ENCODE assay signal across 23 cellular contexts in the genomic region with DNA sequence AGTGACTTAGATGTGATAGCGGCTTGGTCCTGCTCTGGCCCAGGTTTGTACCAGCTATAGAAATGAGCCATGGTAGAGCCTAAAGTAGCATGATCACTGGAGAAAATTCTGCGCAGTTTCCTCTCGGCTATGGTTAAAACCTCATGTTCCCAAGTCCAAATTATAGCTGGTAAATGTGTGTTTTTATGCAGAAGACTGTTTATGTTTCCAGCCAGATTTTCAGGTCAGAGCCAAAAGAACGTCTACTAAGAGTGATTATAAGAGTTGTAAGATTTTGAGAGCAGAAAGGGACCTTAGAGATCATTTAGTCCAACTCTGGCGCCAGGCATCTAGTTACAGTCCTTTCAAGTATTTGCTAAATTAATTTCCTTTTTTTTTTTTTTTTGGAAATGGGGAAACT.
"Had no signal": no experiment of that assay in that cellular context is flagged by ENCODE, and none has a peak within 500 bp of the region (broad histone marks: within the 10 kb centered on the region; RNA-seq: fewer than 3 reads in every experiment).

No MANE protein-coding gene starts in this region.

- H3K27me3 ChIP-seq: breast epithelium had no signal

- ATAC-seq: activated T-helper 17 cell treated with anti-CD3 and anti-CD28 coated beads, Interleukin-2, amount 50 U/mL, for 72 hours had no signal

- H2AFZ ChIP-seq: PC-9 had no signal

- H3K9me3 ChIP-seq: breast epithelium had no signal

- H3K27ac ChIP-seq: breast epithelium, PC-9 had no signal

- H3K4me2 ChIP-seq: PC-9 had no signal

- DNase-seq: activated CD4-positive, alpha-beta memory T cell treated with anti-CD3 and anti-CD28 coated beads for 36 hours; activated CD4-positive, alpha-beta T cell treated with anti-CD3 and anti-CD28 coated beads, Interleukin-2, amount 10 ng/mL, durations not matched to agents 7 days and 5 days; activated CD4-positive, CD25-positive, alpha-beta regulatory T cell; activated CD8-positive, alpha-beta memory T cell treated with anti-CD3 and anti-CD28 coated beads for 24 hours; activated gamma-delta T cell; activated naive CD4-positive, alpha-beta T cell treated with anti-CD3 and anti-CD28 coated beads for 36 hours; activated naive CD8-positive, alpha-beta T cell treated with anti-CD3 and anti-CD28 coated beads for 36 hours; activated T-cell treated with anti-CD3 and anti-CD28 coated beads for 4 hours; activated T-cell treated with anti-CD3 and anti-CD28 coated beads, Interleukin-2, amount 50 U/mL, for 48 hours; caudate nucleus; KG1; NCI-H1048; NCI-H146; NCI-H187 treated with DMSO at 0.1 percent for 48 hours; NCI-H2081 treated with DMSO at 0.1 percent for 48 hours; NCI-H446; NCI-H524; PC-9; SIG-M5; T-helper 2 cell; T1000 had no signal

- H3K4me3 ChIP-seq: breast epithelium, PC-9 had no signal
